In the genomic region with DNA sequence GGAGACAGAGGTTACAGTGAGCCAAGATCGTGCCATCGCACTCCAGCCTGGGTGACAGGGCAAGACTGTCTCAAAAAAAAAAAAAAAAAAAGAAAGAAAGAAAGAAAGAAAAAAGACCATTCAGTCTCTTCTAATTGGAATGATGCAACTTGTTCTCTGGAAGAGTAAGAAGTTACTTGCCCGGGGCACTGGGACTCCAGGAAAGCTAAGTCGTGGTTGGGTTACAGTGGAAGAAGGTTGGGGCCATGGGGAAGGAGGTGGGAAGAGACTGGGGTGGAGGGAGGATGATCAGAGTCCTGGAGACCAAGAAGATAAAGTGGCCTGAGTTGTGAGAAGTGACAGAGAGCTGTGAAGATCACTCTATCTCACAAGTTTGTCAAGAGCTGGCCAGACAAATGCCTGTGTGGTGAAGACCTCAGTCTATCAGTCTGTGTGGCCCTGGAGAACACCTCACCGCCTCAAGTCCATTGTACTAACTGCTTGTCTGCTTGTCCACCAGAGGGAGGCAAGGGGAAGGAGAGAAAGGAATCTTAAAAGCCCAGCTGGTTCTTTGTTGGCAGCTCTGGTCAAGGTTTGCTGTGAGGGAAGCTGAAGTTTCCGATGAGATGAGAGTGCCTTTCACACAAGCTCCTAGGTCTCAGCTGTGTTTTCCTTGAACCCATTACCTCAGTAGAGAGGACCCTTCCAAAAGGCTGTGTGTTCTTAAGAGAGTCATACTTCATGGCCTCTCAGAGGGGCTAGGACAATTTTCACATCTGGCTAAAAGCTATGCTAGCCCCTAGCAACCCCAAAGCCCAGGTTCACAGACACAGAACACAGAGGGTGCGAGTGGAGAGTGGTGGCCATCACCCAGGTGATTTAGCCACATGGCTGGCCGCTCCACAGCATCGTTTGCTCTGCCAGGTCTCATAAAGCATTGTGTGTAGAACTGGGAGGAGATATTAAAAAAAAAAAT, we compare ENCODE assay signal across 8 cellular contexts.
DNase-seq lines count a peak whose midpoint lies in the region; ATAC-seq and TF ChIP-seq lines count a peak whose summit lies in the region.

No MANE protein-coding gene starts in this region.

- H3K4me1 Mint-ChIP-seq in HFFc6 (ENCODE audit: low read depth): peaks cover 15% of the 10 kb centered on the region
- no peaks in the 10 kb centered on the region for H3K4me1 Mint-ChIP-seq in activated CD4-positive, alpha-beta T cell treated with anti-CD3 and anti-CD28 coated beads, Interleukin-2, amount 10 ng/mL, durations not matched to agents 24 days and 14 days

- H3K27ac Mint-ChIP-seq in HFFc6: peak overlapping the region; percentile 4; the same call in 1 of the 2 replicates
- H3K27ac Mint-ChIP-seq in activated CD4-positive, alpha-beta T cell treated with anti-CD3 and anti-CD28 coated beads, Interleukin-2, amount 10 ng/mL, durations not matched to agents 24 days and 14 days: no peak overlapping the region

- ATAC-seq in lung (ENCODE audit: insufficient read depth, low FRiP score): no peak

- no peak overlapping the region for H3K4me3 Mint-ChIP-seq in HFFc6
- no peak overlapping the region for H3K4me3 Mint-ChIP-seq in activated CD4-positive, alpha-beta T cell treated with anti-CD3 and anti-CD28 coated beads, Interleukin-2, amount 10 ng/mL, durations not matched to agents 24 days and 14 days

- DNase-seq in DMS 273 (lab: John Stamatoyannopoulos, UW; ENCODE audit: unreplicated experiment) (peak; percentile 72), HFFc6 (peak; percentile 75), NOMO-1 (lab: John Stamatoyannopoulos, UW; ENCODE audit: unreplicated experiment in 2 of 2) (peak; percentile 45 to 53), coronary artery (ENCODE audit: low spot score) (no peak), lung (ENCODE audit: low spot score) (peak; percentile 43), NCI-H2081 treated with DMSO at 0.1 percent for 48 hours (lab: John Stamatoyannopoulos, UW) (no peak)
- DNase-seq in activated CD4-positive, alpha-beta T cell treated with anti-CD3 and anti-CD28 coated beads, Interleukin-2, amount 10 ng/mL, durations not matched to agents 24 days and 14 days: no peak
- no peak for DNase-seq in activated naive CD4-positive, alpha-beta T cell treated with Interleukin-2 at 50 U/mL for 16 hours

- no peaks in the 10 kb centered on the region; the same call in 1 of the 2 replicates for H3K36me3 Mint-ChIP-seq in HFFc6 (ENCODE audit: low read depth)
- H3K36me3 Mint-ChIP-seq in activated CD4-positive, alpha-beta T cell treated with anti-CD3 and anti-CD28 coated beads, Interleukin-2, amount 10 ng/mL, durations not matched to agents 24 days and 14 days (ENCODE audit: low read depth): no peaks in the 10 kb centered on the region

- TF ChIP-seq CTCF in HFFc6 (IDR thresholded peaks at IDR 0.05) (peak; percentile 84), coronary artery (IDR thresholded peaks at IDR 0.05) (peak; percentile 41), lung (IDR thresholded peaks at IDR 0.05; ENCODE audit: control extremely low read depth, extremely low read depth) (peak; percentile 23)

- intact Hi-C loops in activated CD4-positive, alpha-beta T cell treated with anti-CD3 and anti-CD28 coated beads, Interleukin-2, amount 10 ng/mL, durations not matched to agents 24 days and 14 days (cut with micrococcal nuclease): no loop called here

- H3K36me3 ChIP-seq in lung (ENCODE audit: control insufficient read depth in 2 of 2, insufficient read depth in 2 of 2, low read length in 2 of 2): no peaks in the 10 kb centered on the region

- H3K27me3 ChIP-seq in lung (ENCODE audit: control insufficient read depth, insufficient read depth): no peaks in the 10 kb centered on the region

- H3K27me3 Mint-ChIP-seq in HFFc6 (ENCODE audit: insufficient read depth): no peaks in the 10 kb centered on the region
- peaks cover 2% of the 10 kb centered on the region for H3K27me3 Mint-ChIP-seq in activated CD4-positive, alpha-beta T cell treated with anti-CD3 and anti-CD28 coated beads, Interleukin-2, amount 10 ng/mL, durations not matched to agents 24 days and 14 days

- H3K9me3 Mint-ChIP-seq in HFFc6: no peaks in the 10 kb centered on the region
- no peaks in the 10 kb centered on the region for H3K9me3 Mint-ChIP-seq in activated CD4-positive, alpha-beta T cell treated with anti-CD3 and anti-CD28 coated beads, Interleukin-2, amount 10 ng/mL, durations not matched to agents 24 days and 14 days

- no peaks in the 10 kb centered on the region for H3K4me1 ChIP-seq in lung (ENCODE audit: control insufficient read depth in 2 of 2, insufficient read depth in 2 of 2, low read length in 2 of 2)

- H3K9me3 ChIP-seq in lung (ENCODE audit: control insufficient read depth in 2 of 2, insufficient read depth in 1 of 2, low read length in 1 of 2): no peaks in the 10 kb centered on the region

- 66 to 69% methylated on average over 9 of the region's 9 CpGs for WGBS in lung, 2 donors

- H3K4me3 ChIP-seq in coronary artery: no peak overlapping the region
- H3K4me3 ChIP-seq in lung: no peak overlapping the region

- H3K27ac ChIP-seq in coronary artery (no peak overlapping the region), lung (ENCODE audit: low read depth in 1 of 2, low read length in 1 of 2) (no peak overlapping the region)

Comparison
In these comparisons a context has a peak if more than half of its experiments do, and no peak if none do; other contexts are left out.
1. DNase-seq: peak in DMS 273 (single experiment), HFFc6 (single experiment), NOMO-1 (2 of 2) and lung (single experiment); none in coronary artery (single experiment), NCI-H2081 treated with DMSO at 0.1 percent for 48 hours (single experiment), activated CD4-positive, alpha-beta T cell treated with anti-CD3 and anti-CD28 coated beads, Interleukin-2, amount 10 ng/mL, durations not matched to agents 24 days and 14 days (single experiment) and activated naive CD4-positive, alpha-beta T cell treated with Interleukin-2 at 50 U/mL for 16 hours (single experiment).
2. CTCF ChIP-seq: peak in every context shown above with its lines; median percentile 84 in HFFc6; 41 in coronary artery; 23 in lung.